ENCODE assay signal across 13 cellular contexts in genomic region chr14:100408350-100409015, GRCh38. TPM values are rescaled to one million over a fixed set of nuclear protein-coding genes. Genes with fewer than 3 reads are reported as not detected.
DNase-seq lines count a peak whose midpoint lies in the region; ATAC-seq and TF ChIP-seq lines count a peak whose summit lies in the region.
"Had no signal": no experiment of that assay in that cellular context is flagged by ENCODE, and none has a peak within 500 bp of the region (broad histone marks: within the 10 kb centered on the region; RNA-seq: fewer than 3 reads in every experiment).

No MANE protein-coding gene starts in this region.

- in situ Hi-C loops in Panc1 (cut with HindIII; ENCODE audit: low pct_unique_long_range_greater_than_20kb, low sequenced_read_pairs) = no loop called here

- H3K27me3 Mint-ChIP-seq in activated CD4-positive, alpha-beta T cell treated with anti-CD3 and anti-CD28 coated beads, Interleukin-2, amount 10 ng/mL, durations not matched to agents 7 days and 5 days = no peaks in the 10 kb centered on the region
- H3K27me3 Mint-ChIP-seq: progenitor cell of endocrine pancreas had no signal

- H3K36me3 Mint-ChIP-seq in activated CD4-positive, alpha-beta T cell treated with anti-CD3 and anti-CD28 coated beads, Interleukin-2, amount 10 ng/mL, durations not matched to agents 7 days and 5 days (ENCODE audit: low read depth) = peaks cover 3% of the 10 kb centered on the region

- H3K27ac Mint-ChIP-seq in activated CD4-positive, alpha-beta T cell treated with anti-CD3 and anti-CD28 coated beads, Interleukin-2, amount 10 ng/mL, durations not matched to agents 7 days and 5 days = peak overlapping the region; percentile 7
- H3K27ac Mint-ChIP-seq: activated T-cell treated with anti-CD3 and anti-CD28 coated beads, Interleukin-2, amount 50 U/mL, for 72 hours; progenitor cell of endocrine pancreas; T-helper 1 cell treated with Interleukin-12 subunit alpha and Interleukin-12 subunit beta and Interleukin-4 antibody, amounts not matched to agents 30 μg/mL and 1 μg/mL, for 36 hours had no signal

- DNase-seq in activated CD4-positive, alpha-beta T cell treated with anti-CD3 and anti-CD28 coated beads, Interleukin-2, amount 10 ng/mL, durations not matched to agents 7 days and 5 days = no peak
- no peak for DNase-seq in activated CD4-positive, alpha-beta T cell treated with anti-CD3 and anti-CD28 coated beads for 48 hours
- DNase-seq in Panc1 (ENCODE audit: low read depth, low spot score) = no peak
- DNase-seq in fibroblast of gingiva (ENCODE audit: low read depth) = peak; percentile 37
- peak; percentile 52 for DNase-seq in stromal cell of bone marrow (ENCODE audit: low read depth)
- DNase-seq in activated effector memory CD4-positive, alpha-beta T cell treated with anti-CD3 and anti-CD28 coated beads, Interleukin-2, amount 50 U/mL, for 16 hours = no peak
- DNase-seq in DMS79 (lab: John Stamatoyannopoulos, UW) = no peak
- DNase-seq in kidney tubule cell (ENCODE audit: low spot score) = no peak
- DNase-seq: ACHN; activated T-cell treated with anti-CD3 and anti-CD28 coated beads, Interleukin-2, amount 50 U/mL, for 72 hours; NCI-H2081 treated with DMSO at 0.1 percent for 48 hours had no signal

- intact Hi-C loops in Panc1 (cut with micrococcal nuclease; ENCODE audit: unreplicated experiment) = no loop called here

- H3K4me1 ChIP-seq in Panc1 (ENCODE audit: control insufficient read depth, insufficient read depth, low read length) = peaks cover 24% of the 10 kb centered on the region

- H3K9me3 ChIP-seq in Panc1 (ENCODE audit: control insufficient read depth, insufficient read depth, low read depth, low read length) = no peaks in the 10 kb centered on the region

- H3K27me3 ChIP-seq in Panc1 (ENCODE audit: control insufficient read depth, insufficient read depth, low read length) = no peaks in the 10 kb centered on the region

- CTCF ChIA-PET in activated CD4-positive, alpha-beta T cell treated with anti-CD3 and anti-CD28 coated beads, Interleukin-2, amount 10 ng/mL, durations not matched to agents 7 days and 5 days (lab: Charles Lee) = no interaction called here
- CTCF ChIA-PET in Panc1 (lab: Charles Lee) = interaction anchor here (1.0 kb wide), 1 partner anchor 121 kb away, joined by 3 read pairs; no protein-coding TSS in a partner anchor

- POLR2A ChIA-PET in activated CD4-positive, alpha-beta T cell treated with anti-CD3 and anti-CD28 coated beads, Interleukin-2, amount 10 ng/mL, durations not matched to agents 7 days and 5 days (lab: Charles Lee) = no interaction called here
- POLR2A ChIA-PET in Panc1 (lab: Charles Lee) = no interaction called here

- H3K4me3 Mint-ChIP-seq in activated CD4-positive, alpha-beta T cell treated with anti-CD3 and anti-CD28 coated beads, Interleukin-2, amount 10 ng/mL, durations not matched to agents 7 days and 5 days = no peak overlapping the region
- H3K4me3 Mint-ChIP-seq: activated T-cell treated with anti-CD3 and anti-CD28 coated beads, Interleukin-2, amount 50 U/mL, for 72 hours; T-helper 1 cell treated with Interleukin-12 subunit alpha and Interleukin-12 subunit beta and Interleukin-4 antibody, amounts not matched to agents 30 μg/mL and 1 μg/mL, for 36 hours had no signal

- H3K4me1 Mint-ChIP-seq in activated CD4-positive, alpha-beta T cell treated with anti-CD3 and anti-CD28 coated beads, Interleukin-2, amount 10 ng/mL, durations not matched to agents 7 days and 5 days = peaks cover 39% of the 10 kb centered on the region

- BruUV-seq in Panc1 (replicated peaks; lab: Mats Ljungman, UMichigan) = no TSS peak

- H3K4me3 ChIP-seq in Panc1 (ENCODE audit: low read depth in 2 of 2, low read length in 2 of 2) = no peak overlapping the region

- ATAC-seq in Panc1 = peak; percentile 82

- no peaks in the 10 kb centered on the region for H3K36me3 ChIP-seq in Panc1 (ENCODE audit: control insufficient read depth, insufficient read depth, low read length)

- peak overlapping the region; percentile 57 for H3K27ac ChIP-seq in Panc1 (ENCODE audit: low read length)

- TF ChIP-seq CTCF in Panc1 (IDR thresholded peaks at IDR 0.05) = no peak

- H3K9me3 Mint-ChIP-seq in activated CD4-positive, alpha-beta T cell treated with anti-CD3 and anti-CD28 coated beads, Interleukin-2, amount 10 ng/mL, durations not matched to agents 7 days and 5 days = no peaks in the 10 kb centered on the region
- H3K9me3 Mint-ChIP-seq: activated T-cell treated with anti-CD3 and anti-CD28 coated beads, Interleukin-2, amount 50 U/mL, for 72 hours; T-helper 1 cell treated with Interleukin-12 subunit alpha and Interleukin-12 subunit beta and Interleukin-4 antibody, amounts not matched to agents 30 μg/mL and 1 μg/mL, for 36 hours had no signal

RNA-seq across cellular contexts. Expression of gene WDR25, which starts 32.2 kb away (rescaled TPM):
- 1 to 10 TPM; 6.8 to 7.0 TPM for total RNA-seq in activated CD4-positive, alpha-beta T cell treated with anti-CD3 and anti-CD28 coated beads, Interleukin-2, amount 10 ng/mL, durations not matched to agents 7 days and 5 days
- 4.1 TPM for total RNA-seq in Panc1 (2021; ENCODE audit: unreplicated experiment)
- 8.6 TPM for polyA plus RNA-seq in Panc1 (2012; ENCODE audit: insufficient read length)

Comparison
In these comparisons a context has a peak if more than half of its experiments do, and no peak if none do; other contexts are left out.
1. DNase-seq: peak in fibroblast of gingiva (single experiment) and stromal cell of bone marrow (single experiment); none in activated CD4-positive, alpha-beta T cell treated with anti-CD3 and anti-CD28 coated beads, Interleukin-2, amount 10 ng/mL, durations not matched to agents 7 days and 5 days (single experiment), activated CD4-positive, alpha-beta T cell treated with anti-CD3 and anti-CD28 coated beads for 48 hours (single experiment), Panc1 (single experiment), activated effector memory CD4-positive, alpha-beta T cell treated with anti-CD3 and anti-CD28 coated beads, Interleukin-2, amount 50 U/mL, for 16 hours (single experiment), DMS79 (single experiment) and kidney tubule cell (single experiment).